1 cellular context compared by ENCODE assay signal in genomic region chr4:31379364-31379763, GRCh38.
TF ChIP-seq lines count a peak whose summit lies in the region.

No MANE protein-coding gene starts in this region.

TF ChIP-seq in IMR-90, 13 proteins besides CTCF, POLR2A, EP300 and RAD21 (continued from another document):
- TF ChIP-seq USF2 (IDR thresholded peaks at IDR 0.05; ENCODE audit: low read depth, low read length), result no peak
